19 cellular contexts compared by ENCODE assay signal in genomic region chr6:156824142-156824541, GRCh38. TPM values are rescaled to one million over a fixed set of nuclear protein-coding genes. Genes with fewer than 3 reads are reported as not detected.
A peak's percentile ranks its signal among the peaks of the same experiment; 100 is the strongest.
DNase-seq lines count a peak whose midpoint lies in the region; ATAC-seq and TF ChIP-seq lines count a peak whose summit lies in the region.
"Had no signal": no experiment of that assay in that cellular context is flagged by ENCODE, and none has a peak within 500 bp of the region (broad histone marks: within the 10 kb centered on the region; RNA-seq: fewer than 3 reads in every experiment).

No MANE protein-coding gene starts in this region.

- no peaks in the 10 kb centered on the region for H3K9me3 Mint-ChIP-seq in activated naive CD4-positive, alpha-beta T cell treated with anti-CD3 and anti-CD28 coated beads, Interleukin-2, amount 50 U/mL, for 24 hours
- no peaks in the 10 kb centered on the region for H3K9me3 Mint-ChIP-seq in activated naive CD4-positive, alpha-beta T cell treated with anti-CD3 and anti-CD28 coated beads for 36 hours
- no peaks in the 10 kb centered on the region for H3K9me3 Mint-ChIP-seq in chondrocyte (ENCODE audit: low read depth)
- H3K9me3 Mint-ChIP-seq in osteocyte (ENCODE audit: unreplicated experiment): no peaks in the 10 kb centered on the region
- H3K9me3 Mint-ChIP-seq in T-cell: no peaks in the 10 kb centered on the region
- H3K9me3 Mint-ChIP-seq: GM23338 had no signal

- DNase-seq in activated naive CD4-positive, alpha-beta T cell treated with anti-CD3 and anti-CD28 coated beads for 36 hours: no peak
- DNase-seq in chondrocyte (ENCODE audit: low spot score): no peak
- DNase-seq in osteocyte (ENCODE audit: extremely low spot score, unreplicated experiment): no peak
- no peak for DNase-seq in tibial artery
- DNase-seq in T-cell: no peak
- DNase-seq in GM19240 (ENCODE audit: insufficient read length, low spot score): no peak
- DNase-seq in nucleus accumbens (lab: John Stamatoyannopoulos, UW): no peak
- DNase-seq: IMR-90; Kasumi-1; NCI-H1417; NCI-H2029; NCI-H524; NK-92 treated with Interleukin-12 subunit alpha and Interleukin-12 subunit beta, amount 100 ng/mL, for 24 hours; OCI-M1; RPMI8226 had no signal

- peaks cover 90% of the 10 kb centered on the region for H3K4me1 Mint-ChIP-seq in activated naive CD4-positive, alpha-beta T cell treated with anti-CD3 and anti-CD28 coated beads, Interleukin-2, amount 50 U/mL, for 24 hours
- peaks cover 82% of the 10 kb centered on the region for H3K4me1 Mint-ChIP-seq in activated naive CD4-positive, alpha-beta T cell treated with anti-CD3 and anti-CD28 coated beads for 36 hours (ENCODE audit: low read depth)
- peaks cover 73% of the 10 kb centered on the region for H3K4me1 Mint-ChIP-seq in chondrocyte (ENCODE audit: low read depth)
- H3K4me1 Mint-ChIP-seq in osteocyte (ENCODE audit: unreplicated experiment): peaks cover 66% of the 10 kb centered on the region
- peaks cover 91% of the 10 kb centered on the region in 3 donors for H3K4me1 Mint-ChIP-seq in T-cell

- H3K4me3 ChIP-seq in tibial artery: no peak overlapping the region
- H3K4me3 ChIP-seq: BLaER1, GM23338 had no signal

- H3K27me3 ChIP-seq in tibial artery: no peaks in the 10 kb centered on the region
- H3K27me3 ChIP-seq: BLaER1 had no signal

- no peak overlapping the region for H3K4me3 Mint-ChIP-seq in activated naive CD4-positive, alpha-beta T cell treated with anti-CD3 and anti-CD28 coated beads, Interleukin-2, amount 50 U/mL, for 24 hours
- H3K4me3 Mint-ChIP-seq in activated naive CD4-positive, alpha-beta T cell treated with anti-CD3 and anti-CD28 coated beads for 36 hours: no peak overlapping the region
- H3K4me3 Mint-ChIP-seq in chondrocyte (ENCODE audit: unreplicated experiment) (no peak overlapping the region), osteocyte (ENCODE audit: unreplicated experiment) (no peak overlapping the region), T-cell (peak overlapping the region in 1 of 3 donors; percentile 48)
- H3K4me3 Mint-ChIP-seq: GM23338 had no signal

- H3K27ac Mint-ChIP-seq in activated naive CD4-positive, alpha-beta T cell treated with anti-CD3 and anti-CD28 coated beads, Interleukin-2, amount 50 U/mL, for 24 hours: peak overlapping the region; percentile 43
- no peak overlapping the region for H3K27ac Mint-ChIP-seq in activated naive CD4-positive, alpha-beta T cell treated with anti-CD3 and anti-CD28 coated beads for 36 hours
- H3K27ac Mint-ChIP-seq in chondrocyte (ENCODE audit: unreplicated experiment) (peak overlapping the region; percentile 1), osteocyte (ENCODE audit: unreplicated experiment) (peak overlapping the region; percentile 40), T-cell (peak overlapping the region in 1 of 2 donors; percentile 23)
- H3K27ac Mint-ChIP-seq: GM23338 had no signal

- POLR2A ChIA-PET in T-cell (lab: Charles Lee): interaction anchor here in 1 of 2 donors (0.5 kb wide), 1 partner anchor 54 kb away, joined by 3 read pairs; no protein-coding TSS in a partner anchor

- intact Hi-C loops in activated naive CD4-positive, alpha-beta T cell treated with anti-CD3 and anti-CD28 coated beads for 36 hours (cut with micrococcal nuclease): loop anchor here (2.0 kb wide), 1 partner anchor 13 kb away; no protein-coding TSS in a partner anchor
- intact Hi-C loops in tibial artery (cut with DNase I; ENCODE audit: low total_unique reads): no loop called here

- H3K4me1 ChIP-seq in tibial artery: peaks cover 0 to 85% (median 47%) of the 10 kb centered on the region in 4 donors

- H3K36me3 Mint-ChIP-seq in activated naive CD4-positive, alpha-beta T cell treated with anti-CD3 and anti-CD28 coated beads, Interleukin-2, amount 50 U/mL, for 24 hours: peaks cover 6% of the 10 kb centered on the region
- peaks cover 5% of the 10 kb centered on the region for H3K36me3 Mint-ChIP-seq in activated naive CD4-positive, alpha-beta T cell treated with anti-CD3 and anti-CD28 coated beads for 36 hours (ENCODE audit: low read depth)
- H3K36me3 Mint-ChIP-seq in chondrocyte (ENCODE audit: low read depth) (no peaks in the 10 kb centered on the region), osteocyte (ENCODE audit: unreplicated experiment) (peaks cover 3% of the 10 kb centered on the region), T-cell (peaks cover 13% of the 10 kb centered on the region)

- H3K27ac ChIP-seq in tibial artery: peak overlapping the region; percentile 6 to 29
- H3K27ac ChIP-seq: 22Rv1, BLaER1 had no signal

- TF ChIP-seq CTCF in chondrocyte (IDR thresholded peaks at IDR 0.05) (no peak), osteocyte (IDR thresholded peaks at IDR 0.05) (no peak), tibial artery (IDR thresholded peaks at IDR 0.05) (no peak)

- no peaks in the 10 kb centered on the region for H3K9me3 ChIP-seq in tibial artery
- H3K9me3 ChIP-seq: BLaER1 had no signal

- CTCF ChIA-PET in activated naive CD4-positive, alpha-beta T cell treated with anti-CD3 and anti-CD28 coated beads for 36 hours (lab: Charles Lee): interaction anchor here (0.6 kb wide), 2 partner anchors 156 to 766 kb away, joined by 3 to 4 read pairs; no protein-coding TSS in a partner anchor
- CTCF ChIA-PET in T-cell (lab: Charles Lee): interaction anchor here (0.6 to 1.0 kb wide), 3 partner anchors 29 to 201 kb away, joined by 3 to 5 read pairs (median 4); no protein-coding TSS in a partner anchor

- no peak for ATAC-seq in T-cell (replicated peaks in 1 of 4)
- ATAC-seq: GM23338 had no signal

- H3K36me3 ChIP-seq in tibial artery: peaks cover 0 to 1% (median 0%) of the 10 kb centered on the region in 3 donors

- no peaks in the 10 kb centered on the region for H3K27me3 Mint-ChIP-seq in activated naive CD4-positive, alpha-beta T cell treated with anti-CD3 and anti-CD28 coated beads, Interleukin-2, amount 50 U/mL, for 24 hours
- H3K27me3 Mint-ChIP-seq in activated naive CD4-positive, alpha-beta T cell treated with anti-CD3 and anti-CD28 coated beads for 36 hours (ENCODE audit: low read depth): no peaks in the 10 kb centered on the region
- H3K27me3 Mint-ChIP-seq in chondrocyte (ENCODE audit: low read depth) (no peaks in the 10 kb centered on the region), osteocyte (ENCODE audit: unreplicated experiment) (no peaks in the 10 kb centered on the region), T-cell (no peaks in the 10 kb centered on the region)

RNA-seq across cellular contexts. Expression of gene ARID1B, which starts 47.0 kb away (rescaled TPM):
- total RNA-seq in activated naive CD4-positive, alpha-beta T cell treated with anti-CD3 and anti-CD28 coated beads for 36 hours: 10 to 100 TPM; 42.5 to 43.2 TPM
- total RNA-seq in chondrocyte (57.8 to 80.3 TPM (median 59.3 TPM) in 3 replicates), osteocyte (78.1 and 82.7 TPM in 2 replicates), T-cell (100 to 1,000 TPM; 103 to 161 (median 108) TPM)
